Comparison of ENCODE assay signal across 1 cellular context in the genomic region with DNA sequence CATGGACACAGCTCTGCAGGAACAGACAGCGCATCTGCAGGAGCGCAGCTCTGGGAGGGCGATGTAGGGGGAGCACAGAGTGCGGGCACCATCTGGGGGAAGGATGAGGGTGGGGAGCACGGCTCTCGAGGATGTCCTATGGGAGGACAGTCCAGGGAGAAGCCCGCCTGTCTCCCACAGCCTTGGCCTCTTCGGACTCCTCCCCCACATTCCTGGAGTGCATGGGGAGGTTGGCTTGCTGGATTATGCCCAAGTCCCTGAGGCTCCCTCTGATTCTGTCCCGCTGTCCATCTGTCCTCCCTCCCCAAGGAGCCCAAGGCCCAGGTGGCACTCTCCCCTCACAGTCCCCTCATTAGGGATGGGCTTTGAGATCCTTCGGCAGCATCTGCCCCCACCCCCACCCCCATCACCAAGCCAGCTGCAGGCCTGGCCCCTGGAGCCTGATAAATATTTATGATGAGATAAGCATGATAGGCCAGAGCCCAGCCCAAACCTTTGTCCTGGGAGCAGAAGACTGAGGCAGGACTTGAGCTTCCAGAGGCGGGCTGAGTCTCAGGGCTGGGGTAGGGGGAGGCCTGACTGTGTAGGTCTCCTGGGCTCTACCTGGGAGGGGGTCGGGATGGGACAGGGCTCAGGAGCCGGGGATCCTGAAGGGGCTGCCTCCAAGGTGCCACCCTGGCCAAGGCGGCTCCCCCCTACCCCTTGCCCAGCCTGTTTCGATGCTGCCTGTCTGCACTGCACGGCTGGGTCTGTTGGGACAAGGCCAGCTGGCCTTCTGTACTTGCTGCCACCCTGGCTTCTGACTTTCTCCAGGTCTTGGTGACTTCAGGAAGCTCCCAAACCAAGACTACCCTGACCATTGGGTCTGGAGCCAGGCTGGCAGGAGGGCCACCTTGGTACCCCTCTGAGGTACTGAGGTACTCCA.
A peak's percentile ranks its signal among the peaks of the same experiment; 100 is the strongest.
TF ChIP-seq lines count a peak whose summit lies in the region.

No MANE protein-coding gene starts in this region.

TF ChIP-seq in H1, 55 proteins besides CTCF, POLR2A, EP300 and RAD21:
- no peak for TF ChIP-seq EZH2 (IDR thresholded peaks at IDR 0.05; ENCODE audit: low read depth, low read length, severe bottlenecking)
- TF ChIP-seq TBP (IDR thresholded peaks at IDR 0.05; ENCODE audit: low read depth, low read length) = no peak
- TF ChIP-seq, protein P1, sequence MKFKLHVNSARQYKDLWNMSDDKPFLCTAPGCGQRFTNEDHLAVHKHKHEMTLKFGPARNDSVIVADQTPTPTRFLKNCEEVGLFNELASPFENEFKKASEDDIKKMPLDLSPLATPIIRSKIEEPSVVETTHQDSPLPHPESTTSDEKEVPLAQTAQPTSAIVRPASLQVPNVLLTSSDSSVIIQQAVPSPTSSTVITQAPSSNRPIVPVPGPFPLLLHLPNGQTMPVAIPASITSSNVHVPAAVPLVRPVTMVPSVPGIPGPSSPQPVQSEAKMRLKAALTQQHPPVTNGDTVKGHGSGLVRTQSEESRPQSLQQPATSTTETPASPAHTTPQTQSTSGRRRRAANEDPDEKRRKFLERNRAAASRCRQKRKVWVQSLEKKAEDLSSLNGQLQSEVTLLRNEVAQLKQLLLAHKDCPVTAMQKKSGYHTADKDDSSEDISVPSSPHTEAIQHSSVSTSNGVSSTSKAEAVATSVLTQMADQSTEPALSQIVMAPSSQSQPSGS (IDR thresholded peaks at IDR 0.05; ENCODE audit: low read length) = no peak
- TF ChIP-seq TEAD4 (IDR thresholded peaks at IDR 0.05; ENCODE audit: low read depth, low read length) = peak; percentile 69
TF ChIP-seq in H1: peak in this region for 1.
